Comparison of ENCODE assay signal across 13 cellular contexts in the genomic region with DNA sequence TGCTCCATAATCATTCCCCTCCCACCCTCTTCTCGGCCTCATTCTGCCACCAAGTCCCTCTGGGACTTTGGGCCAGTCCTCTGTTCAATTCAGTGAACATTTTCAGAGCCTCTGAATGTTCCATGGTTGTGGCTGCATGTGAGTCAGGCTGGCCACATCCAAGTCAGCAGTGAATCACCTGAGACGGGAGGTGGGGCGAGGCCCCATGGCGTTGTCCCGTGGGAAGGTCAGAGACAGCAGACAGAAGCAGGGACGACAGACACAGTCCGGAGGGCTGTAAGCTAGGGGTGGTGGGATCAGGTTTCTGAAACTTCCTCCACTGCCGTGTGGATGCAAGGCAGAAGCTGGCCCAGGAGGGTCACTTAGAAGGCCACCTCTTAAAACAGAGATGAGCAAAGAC.
A peak's percentile ranks its signal among the peaks of the same experiment; 100 is the strongest.
DNase-seq lines count a peak whose midpoint lies in the region; ATAC-seq and TF ChIP-seq lines count a peak whose summit lies in the region.
"Had no signal": no experiment of that assay in that cellular context is flagged by ENCODE, and none has a peak within 500 bp of the region (broad histone marks: within the 10 kb centered on the region; RNA-seq: fewer than 3 reads in every experiment).

No MANE protein-coding gene starts in this region.

- no peak for TF ChIP-seq CTCF in neural crest cell (conservative IDR thresholded peaks at IDR 0.05)
- no peak for TF ChIP-seq CTCF in endothelial cell (IDR thresholded peaks at IDR 0.05; ENCODE audit: unreplicated experiment)

- H3K9me3 Mint-ChIP-seq in neural crest cell (peaks cover 2% of the 10 kb centered on the region), endothelial cell (ENCODE audit: unreplicated experiment) (no peaks in the 10 kb centered on the region)
- peaks cover 2 to 5% of the 10 kb centered on the region in 2 donors for H3K9me3 Mint-ChIP-seq in effector memory CD8-positive, alpha-beta T cell
- H3K9me3 Mint-ChIP-seq: activated B cell treated with CpG ODN at 0.5 μM for 24 hours; central memory CD8-positive, alpha-beta T cell had no signal

- H3K4me1 Mint-ChIP-seq in neural crest cell (peaks cover 42% of the 10 kb centered on the region), endothelial cell (ENCODE audit: unreplicated experiment) (peaks cover 10% of the 10 kb centered on the region)
- no peaks in the 10 kb centered on the region for H3K4me1 Mint-ChIP-seq in effector memory CD8-positive, alpha-beta T cell (ENCODE audit: low read depth in 2 of 2)
- H3K4me1 Mint-ChIP-seq: activated B cell treated with CpG ODN at 0.5 μM for 24 hours; central memory CD8-positive, alpha-beta T cell had no signal

- no peak for ATAC-seq in GM18502 (IDR thresholded peaks at IDR 0.05; ENCODE audit: poor library complexity, unreplicated experiment)
- no peak for ATAC-seq in effector memory CD8-positive, alpha-beta T cell (replicated peaks)

- H3K27ac Mint-ChIP-seq in neural crest cell (ENCODE audit: unreplicated experiment), result peak overlapping the region; percentile 73
- no peak overlapping the region for H3K27ac Mint-ChIP-seq in effector memory CD8-positive, alpha-beta T cell
- H3K27ac Mint-ChIP-seq in endothelial cell (ENCODE audit: unreplicated experiment), result no peak overlapping the region
- H3K27ac Mint-ChIP-seq: activated B cell treated with CpG ODN at 0.5 μM for 24 hours had no signal

- H3K27me3 Mint-ChIP-seq in neural crest cell (ENCODE audit: low read depth), result peaks cover 18% of the 10 kb centered on the region
- peaks cover 5 to 9% of the 10 kb centered on the region in 2 donors for H3K27me3 Mint-ChIP-seq in effector memory CD8-positive, alpha-beta T cell
- H3K27me3 Mint-ChIP-seq in endothelial cell (ENCODE audit: unreplicated experiment), result peaks cover 5% of the 10 kb centered on the region
- H3K27me3 Mint-ChIP-seq: activated B cell treated with CpG ODN at 0.5 μM for 24 hours; central memory CD8-positive, alpha-beta T cell had no signal

- H3K4me3 Mint-ChIP-seq in neural crest cell (peak overlapping the region; percentile 29), endothelial cell (ENCODE audit: unreplicated experiment) (no peak overlapping the region)
- no peak overlapping the region for H3K4me3 Mint-ChIP-seq in effector memory CD8-positive, alpha-beta T cell
- H3K4me3 Mint-ChIP-seq: activated B cell treated with CpG ODN at 0.5 μM for 24 hours; central memory CD8-positive, alpha-beta T cell had no signal

- H3K36me3 Mint-ChIP-seq in neural crest cell (ENCODE audit: low read depth) (no peaks in the 10 kb centered on the region), endothelial cell (ENCODE audit: low read depth, unreplicated experiment) (no peaks in the 10 kb centered on the region)
- no peaks in the 10 kb centered on the region for H3K36me3 Mint-ChIP-seq in effector memory CD8-positive, alpha-beta T cell (ENCODE audit: insufficient read depth)

- DNase-seq in Daoy (ENCODE audit: low read depth) (peak; percentile 95), RKO (ENCODE audit: low spot score) (peak; percentile 38), epithelial cell of prostate (ENCODE audit: low read depth, low spot score) (peak; percentile 66), neural crest cell (ENCODE audit: low read depth, low spot score) (no peak), DMS 273 (lab: John Stamatoyannopoulos, UW; ENCODE audit: unreplicated experiment) (no peak), endothelial cell (ENCODE audit: low spot score) (no peak)
- DNase-seq in effector memory CD8-positive, alpha-beta T cell, result no peak
- DNase-seq: activated B cell treated with CpG ODN at 0.5 μM for 24 hours; NCI-H2029 treated with DMSO at 0.1 percent for 48 hours; OCI-M1; stimulated activated CD8-positive, alpha-beta memory T cell treated with anti-CD3 and anti-CD28 coated beads, Interleukin-4, amount 100 ng/mL, for 48 hours had no signal

- peak overlapping the region; percentile 99 for H3K27ac ChIP-seq in epithelial cell of prostate

Comparison
In these comparisons a context has a peak if more than half of its experiments do, and no peak if none do; other contexts are left out.
1. DNase-seq: peak in Daoy (single experiment), RKO (single experiment) and epithelial cell of prostate (single experiment); none in neural crest cell (single experiment), DMS 273 (single experiment), effector memory CD8-positive, alpha-beta T cell (0 of 3) and endothelial cell (single experiment).